In genomic region chr4:169201144-169202124, GRCh38 we compare ENCODE assay signal across 10 cellular contexts.
DNase-seq lines count a peak whose midpoint lies in the region; ATAC-seq, FAIRE-seq and TF ChIP-seq lines count a peak whose summit lies in the region.
"Had no signal": no experiment of that assay in that cellular context is flagged by ENCODE, and none has a peak within 500 bp of the region (broad histone marks: within the 10 kb centered on the region; RNA-seq: fewer than 3 reads in every experiment).

No MANE protein-coding gene starts in this region.

- H4K5ac ChIP-seq in IMR-90 (ENCODE audit: low read depth, low read length): no peak overlapping the region; the same call in 1 of the 2 replicates

- FAIRE-seq in HTR-8/SVneo (lab: Jason Lieb, UNC): no peak

- DNase-seq in AG20443 (ENCODE audit: low spot score): peak; percentile 18
- DNase-seq in IMR-90: no peak
- peak; percentile 53 for DNase-seq in fibroblast of pulmonary artery (ENCODE audit: low read depth)
- no peak for DNase-seq in neural progenitor cell (ENCODE audit: low spot score)
- no peak for DNase-seq in pons (ENCODE audit: low spot score)
- no peak for DNase-seq in activated T-cell treated with anti-CD3 and anti-CD28 coated beads, Interleukin-2, amount 50 U/mL, for 72 hours
- DNase-seq in HTR-8/SVneo (ENCODE audit: insufficient read length, low spot score): no peak
- no peak for DNase-seq in activated CD4-positive, alpha-beta T cell treated with anti-CD3 and anti-CD28 coated beads, Interleukin-2, amount 50 U/mL, for 4 hours
- DNase-seq: midbrain had no signal

- no peaks in the 10 kb centered on the region for H3F3A ChIP-seq in neural progenitor cell (ENCODE audit: low read depth)

- intact Hi-C loops in IMR-90 (cut with micrococcal nuclease): no loop called here

- H3K18ac ChIP-seq in IMR-90 (ENCODE audit: low read depth, low read length): peak overlapping the region; percentile 71; the same call in 1 of the 2 replicates

- H3K27me3 ChIP-seq in IMR-90 (ENCODE audit: control insufficient read depth, insufficient read depth, low read length) (no peaks in the 10 kb centered on the region), neural progenitor cell (no peaks in the 10 kb centered on the region)
- H3K27me3 ChIP-seq: cardiac muscle cell had no signal

- in situ Hi-C loops in IMR-90 (cut with MboI; ENCODE audit: low sequenced_read_pairs): no loop called here

- H3K4ac ChIP-seq in IMR-90 (ENCODE audit: low read depth, low read length): no peak overlapping the region

- H4K91ac ChIP-seq in IMR-90 (ENCODE audit: insufficient read depth, low read depth, low read length): no peak overlapping the region

- dilution Hi-C loops in IMR-90 (cut with HindIII; ENCODE audit: low sequenced_read_pairs, unreplicated experiment): no loop called here

- no CpG with 5 or more reads among the region's 5 CpGs for WGBS in IMR-90 (ENCODE audit: extremely low coverage in 2 of 2, insufficient read length in 1 of 2), 2 experiments

- TF ChIP-seq POLR2A in IMR-90 (IDR thresholded peaks at IDR 0.05; ENCODE audit: low read depth, low read length): no peak

- H3K4me1 ChIP-seq in IMR-90 (ENCODE audit: control insufficient read depth, insufficient read depth, low read length) (peaks cover 10% of the 10 kb centered on the region), neural progenitor cell (peaks cover 55% of the 10 kb centered on the region)

- H3K4me3 Mint-ChIP-seq in neural progenitor cell: no peak overlapping the region
- H3K4me3 Mint-ChIP-seq in activated T-cell treated with anti-CD3 and anti-CD28 coated beads, Interleukin-2, amount 50 U/mL, for 72 hours: no peak overlapping the region

- peaks cover 17% of the 10 kb centered on the region; the same call in 1 of the 2 replicates for H4K20me1 ChIP-seq in IMR-90 (ENCODE audit: insufficient read depth, low read length)
- H4K20me1 ChIP-seq in neural progenitor cell (ENCODE audit: low read depth): peaks cover 8% of the 10 kb centered on the region

- CTCF ChIA-PET in IMR-90 (lab: Yijun Ruan, JAX): interaction anchor here (0.9 kb wide), 1 partner anchor 12 kb away, joined by 3 read pairs; no protein-coding TSS in a partner anchor

- peaks cover 13 to 58% of the 10 kb centered on the region in 2 experiments; a peak in 3 of 4 replicates for H3K79me1 ChIP-seq in IMR-90 (ENCODE audit: low read depth in 1 of 2, low read length in 2 of 2)

- H3K4me3 ChIP-seq in IMR-90 (ENCODE audit: insufficient read depth, low read depth, low read length) (no peak overlapping the region), fibroblast of pulmonary artery (replicated peaks; ENCODE audit: low read depth, low read length) (no peak overlapping the region), neural progenitor cell (no peak overlapping the region)
- H3K4me3 ChIP-seq: cardiac muscle cell had no signal

- H3K27ac Mint-ChIP-seq in neural progenitor cell: peak overlapping the region; percentile 81
- H3K27ac Mint-ChIP-seq in activated T-cell treated with anti-CD3 and anti-CD28 coated beads, Interleukin-2, amount 50 U/mL, for 72 hours: no peak overlapping the region

- TF ChIP-seq RAD21 in IMR-90 (IDR thresholded peaks at IDR 0.05; ENCODE audit: low read length): no peak

- H3K79me2 ChIP-seq in neural progenitor cell (ENCODE audit: low read depth): peaks cover 75% of the 10 kb centered on the region

- H2BK20ac ChIP-seq in IMR-90 (ENCODE audit: low read depth, low read length): no peak overlapping the region

- no TSS peak for BruUV-seq in IMR-90 (replicated peaks; lab: Mats Ljungman, UMichigan)

- H3K9ac ChIP-seq in IMR-90 (ENCODE audit: low read depth, low read length) (no peak overlapping the region), neural progenitor cell (no peak overlapping the region)

- H3K36me3 ChIP-seq in IMR-90 (ENCODE audit: control insufficient read depth, insufficient read depth, low read length): no peaks in the 10 kb centered on the region
- no peaks in the 10 kb centered on the region for H3K36me3 ChIP-seq in neural progenitor cell
- H3K36me3 ChIP-seq: cardiac muscle cell had no signal

- no peak overlapping the region for H3K56ac ChIP-seq in IMR-90 (ENCODE audit: extremely low read depth, insufficient read depth, low read length)

- peaks cover 4% of the 10 kb centered on the region for H3K36me3 Mint-ChIP-seq in neural progenitor cell
- no peaks in the 10 kb centered on the region for H3K36me3 Mint-ChIP-seq in activated T-cell treated with anti-CD3 and anti-CD28 coated beads, Interleukin-2, amount 50 U/mL, for 72 hours (ENCODE audit: insufficient read depth in 2 of 2)

- H3K27ac ChIP-seq in IMR-90 (ENCODE audit: insufficient read depth, low read length) (no peak overlapping the region), neural progenitor cell (peak overlapping the region; percentile 31)
- H3K27ac ChIP-seq: cardiac muscle cell had no signal

- H2AK5ac ChIP-seq in IMR-90 (ENCODE audit: low read depth, low read length): no peak overlapping the region

- peaks cover 3% of the 10 kb centered on the region for H3K9me3 Mint-ChIP-seq in neural progenitor cell
- no peaks in the 10 kb centered on the region for H3K9me3 Mint-ChIP-seq in activated T-cell treated with anti-CD3 and anti-CD28 coated beads, Interleukin-2, amount 50 U/mL, for 72 hours

- peak; percentile 27 for ATAC-seq in IMR-90 (ENCODE audit: low read depth)
- ATAC-seq in activated T-cell treated with anti-CD3 and anti-CD28 coated beads, Interleukin-2, amount 50 U/mL, for 72 hours (replicated peaks in 1 of 2): no peak

- H2AFZ ChIP-seq in IMR-90 (replicated peaks; ENCODE audit: low read length, poor library complexity) (no peak overlapping the region), neural progenitor cell (replicated peaks) (no peak overlapping the region)

- no peaks in the 10 kb centered on the region for H3K27me3 Mint-ChIP-seq in neural progenitor cell (ENCODE audit: insufficient read depth, low read depth)
- peaks cover 6% of the 10 kb centered on the region for H3K27me3 Mint-ChIP-seq in activated T-cell treated with anti-CD3 and anti-CD28 coated beads, Interleukin-2, amount 50 U/mL, for 72 hours (ENCODE audit: low read depth)

- 0 out of 4 replicates have a peak overlapping the region, but pooled peaks of 1 of the 2 experiments have one; percentile 11 for H4K8ac ChIP-seq in IMR-90 (ENCODE audit: low read depth in 2 of 2, low read length in 2 of 2)

- H2AK9ac ChIP-seq in IMR-90 (replicated peaks; ENCODE audit: low read depth, low read length, poor library complexity): no peak overlapping the region

- POLR2A ChIA-PET in IMR-90 (lab: Charles Lee; ENCODE audit: unreplicated experiment): no interaction called here

- H3K23ac ChIP-seq in IMR-90 (ENCODE audit: low read depth, low read length): peak overlapping the region; percentile 39; the same call in 1 of the 2 replicates

- no peak overlapping the region for H2BK120ac ChIP-seq in IMR-90 (ENCODE audit: low read depth, low read length)

- no peak overlapping the region for H3K14ac ChIP-seq in IMR-90 (replicated peaks; ENCODE audit: low read depth, low read length)

- H2BK15ac ChIP-seq in IMR-90 (ENCODE audit: low read depth, low read length): no peak overlapping the region; the same call in 2 of the 3 replicates

- H3K4me1 Mint-ChIP-seq in neural progenitor cell: peaks cover 47% of the 10 kb centered on the region
- H3K4me1 Mint-ChIP-seq in activated T-cell treated with anti-CD3 and anti-CD28 coated beads, Interleukin-2, amount 50 U/mL, for 72 hours (ENCODE audit: low read depth): no peaks in the 10 kb centered on the region

- TF ChIP-seq CTCF in IMR-90 (conservative IDR thresholded peaks at IDR 0.05; ENCODE audit: low read depth, low read length): no peak
- TF ChIP-seq CTCF in fibroblast of pulmonary artery (IDR thresholded peaks at IDR 0.05; ENCODE audit: low read length, missing control alignments): no peak
- TF ChIP-seq CTCF in neural progenitor cell (IDR thresholded peaks at IDR 0.05): no peak

- H2BK5ac ChIP-seq in IMR-90 (ENCODE audit: low read depth, low read length, poor library complexity, severe bottlenecking): no peak overlapping the region

- peak overlapping the region; percentile 55; the same call in 1 of the 2 replicates for H3K4me2 ChIP-seq in IMR-90 (ENCODE audit: low read depth, low read length)
- H3K4me2 ChIP-seq in neural progenitor cell: peak overlapping the region; percentile 25

- H3K9me1 ChIP-seq in IMR-90 (ENCODE audit: insufficient read depth, low read length): 0 out of 2 replicates have a peak, but pooled peaks cover 3% of the 10 kb centered on the region

- H3K9me3 ChIP-seq in IMR-90 (ENCODE audit: control insufficient read depth, insufficient read depth, low read length): no peaks in the 10 kb centered on the region
- no peaks in the 10 kb centered on the region for H3K9me3 ChIP-seq in neural progenitor cell (ENCODE audit: low read depth)

TF ChIP-seq in IMR-90, 13 proteins besides CTCF, POLR2A, EP300 and RAD21 (continues in another document):
- no peak for TF ChIP-seq RFX5 (IDR thresholded peaks at IDR 0.05; ENCODE audit: low read depth, low read length)
- no peak for TF ChIP-seq ELK1 (IDR thresholded peaks at IDR 0.05; ENCODE audit: borderline replicate concordance, low read depth, low read length)
- no peak for TF ChIP-seq CEBPB (IDR thresholded peaks at IDR 0.05; ENCODE audit: low read depth, low read length)
- no peak for TF ChIP-seq RCOR1 (IDR thresholded peaks at IDR 0.05; ENCODE audit: insufficient replicate concordance, low read length)
- no peak for TF ChIP-seq MXI1 (IDR thresholded peaks at IDR 0.05; ENCODE audit: borderline replicate concordance, low read depth, low read length)
- no peak for TF ChIP-seq SMC3 (IDR thresholded peaks at IDR 0.05; ENCODE audit: low read depth, low read length)
- TF ChIP-seq BHLHE40 (IDR thresholded peaks at IDR 0.05; ENCODE audit: low read depth, low read length): no peak
- TF ChIP-seq CHD1 (IDR thresholded peaks at IDR 0.05; ENCODE audit: low read depth, low read length): no peak
- no peak for TF ChIP-seq MAFK (IDR thresholded peaks at IDR 0.05; ENCODE audit: low read depth, low read length)
- no peak for TF ChIP-seq MAZ (IDR thresholded peaks at IDR 0.05; ENCODE audit: borderline replicate concordance, low read depth, low read length)

Comparison
In these comparisons a context has a peak if more than half of its experiments do, and no peak if none do; other contexts are left out.
1. DNase-seq: peak in AG20443 (single experiment) and fibroblast of pulmonary artery (single experiment); none in IMR-90 (single experiment), neural progenitor cell (single experiment), pons (single experiment), activated T-cell treated with anti-CD3 and anti-CD28 coated beads, Interleukin-2, amount 50 U/mL, for 72 hours (0 of 2), HTR-8/SVneo (single experiment) and activated CD4-positive, alpha-beta T cell treated with anti-CD3 and anti-CD28 coated beads, Interleukin-2, amount 50 U/mL, for 4 hours (0 of 2).